Comparison of ENCODE assay signal across 8 cellular contexts in the genomic region with DNA sequence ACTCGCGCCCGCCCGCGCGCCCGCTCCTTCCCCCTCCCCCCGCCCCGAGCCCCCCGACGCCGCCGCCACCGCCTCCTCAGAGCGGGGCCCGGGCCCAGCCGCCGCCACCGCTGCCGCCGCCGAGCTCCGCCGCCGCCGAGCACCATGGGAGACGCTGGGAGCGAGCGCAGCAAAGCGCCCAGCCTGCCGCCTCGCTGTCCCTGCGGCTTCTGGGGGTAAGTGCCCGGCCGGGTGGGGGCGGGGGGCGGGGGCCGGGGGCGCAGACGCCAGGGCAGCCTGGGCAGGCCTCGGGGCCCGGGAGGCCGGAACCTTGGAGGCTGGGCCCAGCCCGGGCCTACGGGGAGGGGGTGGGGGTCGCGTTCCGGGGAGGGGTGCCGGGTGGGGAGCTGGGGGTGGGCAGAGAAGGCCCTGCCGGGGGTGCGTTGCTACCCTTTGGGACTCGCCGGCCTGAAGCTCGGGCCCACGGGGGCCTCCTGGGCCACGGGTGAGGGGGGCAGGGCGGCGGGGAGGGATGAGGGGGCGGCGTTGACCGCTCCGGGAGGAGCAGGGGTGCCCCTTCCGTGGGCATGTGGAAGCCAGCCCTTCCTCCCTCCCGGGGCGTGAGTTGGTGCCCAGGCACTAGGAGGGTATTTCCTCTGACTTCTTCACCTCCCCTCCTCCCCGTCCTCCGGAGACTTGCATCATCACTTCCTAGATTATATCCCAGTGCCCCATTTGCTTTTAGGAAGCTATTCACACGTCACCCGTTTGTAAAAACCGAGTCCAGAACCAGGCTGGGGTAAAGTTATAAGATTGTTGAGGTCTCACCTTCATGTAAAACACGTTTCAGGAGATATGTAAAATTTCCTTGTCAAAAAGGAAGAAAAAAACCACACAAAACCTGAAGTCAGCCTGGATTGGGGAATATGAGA. TPM values are rescaled to one million over a fixed set of nuclear protein-coding genes. Genes with fewer than 3 reads are reported as not detected.
A peak's percentile ranks its signal among the peaks of the same experiment; 100 is the strongest.
DNase-seq lines count a peak whose midpoint lies in the region; ATAC-seq and TF ChIP-seq lines count a peak whose summit lies in the region.

No MANE protein-coding gene starts in this region.

- H3K36me3 ChIP-seq in SJSA1 (peaks cover 16% of the 10 kb centered on the region), tibial artery (no peaks in the 10 kb centered on the region)

- H3K4me3 ChIP-seq in SJSA1 = peak overlapping the region; percentile 93
- H3K4me3 ChIP-seq in tibial artery = peak overlapping the region; percentile 79 to 99

- H3K4me3 Mint-ChIP-seq in activated naive CD4-positive, alpha-beta T cell treated with anti-CD3 and anti-CD28 coated beads, Interleukin-2, amount 10 ng/mL, durations not matched to agents 7 days and 5 days = peak overlapping the region; percentile 99

- peaks cover 14% of the 10 kb centered on the region for H3K4me1 ChIP-seq in SJSA1 (replicated peaks)
- H3K4me1 ChIP-seq in tibial artery = peaks cover 0 to 54% (median 24%) of the 10 kb centered on the region in 4 donors

- ATAC-seq in HG02763 (IDR thresholded peaks at IDR 0.05; ENCODE audit: unreplicated experiment) = peak; percentile 12
- peak; percentile 67 for ATAC-seq in omental fat pad (ENCODE audit: low FRiP score)
- ATAC-seq in HG02884 (IDR thresholded peaks at IDR 0.05; ENCODE audit: unreplicated experiment) = no peak

- peaks cover 4% of the 10 kb centered on the region for H3K36me3 Mint-ChIP-seq in activated naive CD4-positive, alpha-beta T cell treated with anti-CD3 and anti-CD28 coated beads, Interleukin-2, amount 10 ng/mL, durations not matched to agents 7 days and 5 days

- intact Hi-C loops in tibial artery (cut with DNase I; ENCODE audit: low total_unique reads) = no loop called here

- CTCF ChIA-PET in activated naive CD4-positive, alpha-beta T cell treated with anti-CD3 and anti-CD28 coated beads, Interleukin-2, amount 10 ng/mL, durations not matched to agents 7 days and 5 days (lab: Charles Lee) = interaction anchor here (0.9 kb wide), 2 partner anchors 29 to 39 kb away, joined by 3 read pairs; no protein-coding TSS in a partner anchor

- H3K27ac Mint-ChIP-seq in activated naive CD4-positive, alpha-beta T cell treated with anti-CD3 and anti-CD28 coated beads, Interleukin-2, amount 10 ng/mL, durations not matched to agents 7 days and 5 days = peak overlapping the region; percentile 98

- TF ChIP-seq CTCF in C4-2B (conservative IDR thresholded peaks at IDR 0.05) = no peak
- no peak for TF ChIP-seq CTCF in omental fat pad (IDR thresholded peaks at IDR 0.05)
- TF ChIP-seq CTCF in tibial artery (IDR thresholded peaks at IDR 0.05) = no peak

- peaks cover 3% of the 10 kb centered on the region for H3K27me3 Mint-ChIP-seq in activated naive CD4-positive, alpha-beta T cell treated with anti-CD3 and anti-CD28 coated beads, Interleukin-2, amount 10 ng/mL, durations not matched to agents 7 days and 5 days

- DNase-seq in SJSA1 (ENCODE audit: low read depth in 1 of 2, low spot score in 2 of 2) = peak; percentile 51 to 72
- peak; percentile 59 for DNase-seq in activated naive CD4-positive, alpha-beta T cell treated with anti-CD3 and anti-CD28 coated beads, Interleukin-2, amount 10 ng/mL, durations not matched to agents 7 days and 5 days
- peak; percentile 47 for DNase-seq in glomerular endothelial cell (ENCODE audit: extremely low read depth, low read depth, low spot score)
- peak; percentile 57 for DNase-seq in omental fat pad (ENCODE audit: low spot score)
- DNase-seq in tibial artery = peak; percentile 75 to 81

- no peaks in the 10 kb centered on the region for H3K9me3 ChIP-seq in SJSA1 (replicated peaks)
- no peaks in the 10 kb centered on the region for H3K9me3 ChIP-seq in tibial artery

- no peaks in the 10 kb centered on the region for H3K9me3 Mint-ChIP-seq in activated naive CD4-positive, alpha-beta T cell treated with anti-CD3 and anti-CD28 coated beads, Interleukin-2, amount 10 ng/mL, durations not matched to agents 7 days and 5 days

- H3K27ac ChIP-seq in C4-2B (peak overlapping the region; percentile 93), SJSA1 (peak overlapping the region; percentile 95), tibial artery (peak overlapping the region; percentile 90 to 94)

- H3K4me1 Mint-ChIP-seq in activated naive CD4-positive, alpha-beta T cell treated with anti-CD3 and anti-CD28 coated beads, Interleukin-2, amount 10 ng/mL, durations not matched to agents 7 days and 5 days = peaks cover 50% of the 10 kb centered on the region

- H3K27me3 ChIP-seq in SJSA1 (replicated peaks) = no peaks in the 10 kb centered on the region
- H3K27me3 ChIP-seq in tibial artery = no peaks in the 10 kb centered on the region

RNA-seq across cellular contexts. Expression of a gene that starts 0.5 kb away (rescaled TPM):
- total RNA-seq in SJSA1 (2014; rRNA removed; shearing (Covaris generic)) = 15.2 and 24.4 TPM in 2 replicates
- total RNA-seq in glomerular endothelial cell (32.6 and 50.7 TPM in 2 replicates), omental fat pad (10 to 100 TPM; 28.8 to 43.8 (median 38.0) TPM)
